ENCODE assay signal across 8 cellular contexts in genomic region chr9:99106044-99106375, GRCh38. TPM values are rescaled to one million over a fixed set of nuclear protein-coding genes. Genes with fewer than 3 reads are reported as not detected.
DNase-seq lines count a peak whose midpoint lies in the region; ATAC-seq and TF ChIP-seq lines count a peak whose summit lies in the region.

No MANE protein-coding gene starts in this region.

- H3K36me3 ChIP-seq in BLaER1 (no peaks in the 10 kb centered on the region), MM.1S (replicated peaks; ENCODE audit: insufficient read depth, low read length) (no peaks in the 10 kb centered on the region), ectodermal cell (ENCODE audit: control insufficient read depth, insufficient read depth, low read length) (no peaks in the 10 kb centered on the region)

- peak overlapping the region; percentile 85 for H3K4me3 Mint-ChIP-seq in nephron progenitor cell

- peaks cover 20% of the 10 kb centered on the region for H3K36me3 Mint-ChIP-seq in nephron progenitor cell (ENCODE audit: low read depth)

- peak overlapping the region; percentile 92; the same call in 1 of the 2 replicates for H3K27ac ChIP-seq in BLaER1
- H3K27ac ChIP-seq in MM.1S (ENCODE audit: low read length), result no peak overlapping the region
- peak overlapping the region; percentile 67 for H3K27ac ChIP-seq in ectodermal cell (ENCODE audit: insufficient read depth, low read depth, low read length, poor library complexity, severe bottlenecking)

- DNase-seq in MM.1S, result no peak
- DNase-seq in nephron progenitor cell, result no peak
- no peak for DNase-seq in NCI-H1048 (lab: John Stamatoyannopoulos, UW)
- no peak for DNase-seq in NCI-H82 treated with DMSO at 0.1 percent for 48 hours (lab: John Stamatoyannopoulos, UW; ENCODE audit: unreplicated experiment)
- DNase-seq in ACHN, result no peak

- 4 to 6% methylated on average over 9 of the region's 9 CpGs for WGBS in ectodermal cell, 2 experiments

- H3K4me2 ChIP-seq in BLaER1, result peak overlapping the region; percentile 94
- H3K4me2 ChIP-seq in MM.1S (ENCODE audit: low read depth, low read length), result peak overlapping the region; percentile 94

- H4K20me1 ChIP-seq in BLaER1 (peaks cover 53% of the 10 kb centered on the region), MM.1S (ENCODE audit: insufficient read depth, low read length) (no peaks in the 10 kb centered on the region)

- no peak for TF ChIP-seq CTCF in MM.1S (IDR thresholded peaks at IDR 0.05; ENCODE audit: low read length)
- no peak for TF ChIP-seq CTCF in nephron progenitor cell (IDR thresholded peaks at IDR 0.05)

- H3K27me3 ChIP-seq in BLaER1 (peaks cover 32% of the 10 kb centered on the region), MM.1S (replicated peaks; ENCODE audit: insufficient read depth, low read length) (no peaks in the 10 kb centered on the region; the same call in 1 of the 2 replicates), ectodermal cell (ENCODE audit: control insufficient read depth, insufficient read depth, low read length, poor library complexity, severe bottlenecking) (peaks cover 5% of the 10 kb centered on the region)

- H3K79me2 ChIP-seq in MM.1S (ENCODE audit: low read length), result peaks cover 11% of the 10 kb centered on the region; the same call in 1 of the 2 replicates

- H3K4me3 ChIP-seq in BLaER1 (peak overlapping the region; percentile 90), MM.1S (ENCODE audit: low read length) (peak overlapping the region; percentile 79), ectodermal cell (ENCODE audit: insufficient read depth, low read depth, low read length) (peak overlapping the region; percentile 75)

- H3K27ac Mint-ChIP-seq in nephron progenitor cell, result peak overlapping the region; percentile 44

- H3K9me3 Mint-ChIP-seq in nephron progenitor cell, result no peaks in the 10 kb centered on the region

- H3K4me1 ChIP-seq in BLaER1, result peaks cover 41% of the 10 kb centered on the region
- H3K4me1 ChIP-seq in MM.1S (ENCODE audit: low read length), result no peaks in the 10 kb centered on the region
- peaks cover 24% of the 10 kb centered on the region for H3K4me1 ChIP-seq in ectodermal cell (ENCODE audit: control insufficient read depth, insufficient read depth, low read length)

- 0 out of 2 replicates have a peak, but pooled peaks cover 5% of the 10 kb centered on the region for H3F3A ChIP-seq in MM.1S (ENCODE audit: insufficient read depth, low read length)

- H3K9me3 ChIP-seq in BLaER1 (no peaks in the 10 kb centered on the region), MM.1S (replicated peaks; ENCODE audit: insufficient read depth, low read length) (no peaks in the 10 kb centered on the region), ectodermal cell (ENCODE audit: control insufficient read depth, low read length) (no peaks in the 10 kb centered on the region)

- peaks cover 53% of the 10 kb centered on the region for H3K4me1 Mint-ChIP-seq in nephron progenitor cell

- H3K9ac ChIP-seq in BLaER1, result peak overlapping the region; percentile 91
- H3K9ac ChIP-seq in MM.1S (ENCODE audit: low read length), result peak overlapping the region; percentile 52; the same call in 1 of the 2 replicates

- H3K9me2 ChIP-seq in MM.1S (replicated peaks; ENCODE audit: insufficient read depth, low read length), result no peaks in the 10 kb centered on the region

- no peaks in the 10 kb centered on the region for H3K27me3 Mint-ChIP-seq in nephron progenitor cell (ENCODE audit: low read depth, poor library complexity)

- no peak for ATAC-seq in GM18502 (IDR thresholded peaks at IDR 0.05; ENCODE audit: poor library complexity, unreplicated experiment)

- peak overlapping the region; percentile 61; the same call in 1 of the 2 replicates for H2AFZ ChIP-seq in MM.1S (ENCODE audit: low read length)

- in situ Hi-C loops in ACHN (cut with HindIII; ENCODE audit: low pct_ligation_motif_present, low pct_unique_long_range_greater_than_20kb, low sequenced_read_pairs), result no loop called here

RNA-seq across cellular contexts. Expression of gene TGFBR1, which starts 1.1 kb away (rescaled TPM):
- polyA plus RNA-seq in ectodermal cell (2013, experiment 1 of 4), result 96.8 TPM
- 109 TPM for polyA plus RNA-seq in ectodermal cell (2013, experiment 2 of 4)
- 70.3 TPM for polyA plus RNA-seq in ectodermal cell (2013, experiment 3 of 4)
- 87.6 TPM for polyA plus RNA-seq in ectodermal cell (2013, experiment 4 of 4)
